Comparison of ENCODE assay signal across 9 cellular contexts in genomic region chr19:13034636-13035035, GRCh38. TPM values are rescaled to one million over a fixed set of nuclear protein-coding genes. Genes with fewer than 3 reads are reported as not detected.
DNase-seq lines count a peak whose midpoint lies in the region; ATAC-seq and TF ChIP-seq lines count a peak whose summit lies in the region.
"Had no signal": no experiment of that assay in that cellular context is flagged by ENCODE, and none has a peak within 500 bp of the region (broad histone marks: within the 10 kb centered on the region; RNA-seq: fewer than 3 reads in every experiment).

No MANE protein-coding gene starts in this region.

- TF ChIP-seq POLR2A in esophagus muscularis mucosa (IDR thresholded peaks at IDR 0.05; ENCODE audit: low read depth), result no peak
- TF ChIP-seq POLR2A in vagina (IDR thresholded peaks at IDR 0.05), result no peak

- H3K4me1 ChIP-seq in heart right ventricle (peaks cover 58 to 100% (median 92%) of the 10 kb centered on the region in 9 donors), esophagus muscularis mucosa (peaks cover 94 to 100% (median 100%) of the 10 kb centered on the region in 4 donors), psoas muscle (peaks cover 98% of the 10 kb centered on the region), vagina (peaks cover 100% of the 10 kb centered on the region)

- ATAC-seq in heart right ventricle (no peak), left ventricle myocardium superior (no peak), psoas muscle (no peak), GM19452 (IDR thresholded peaks at IDR 0.05; ENCODE audit: unreplicated experiment) (no peak), GM21423 (IDR thresholded peaks at IDR 0.05; ENCODE audit: unreplicated experiment) (no peak)

- no peaks in the 10 kb centered on the region for H3K9me3 ChIP-seq in heart right ventricle
- H3K9me3 ChIP-seq in esophagus muscularis mucosa, result no peaks in the 10 kb centered on the region
- H3K9me3 ChIP-seq in psoas muscle, result no peaks in the 10 kb centered on the region
- H3K9me3 ChIP-seq in vagina, result no peaks in the 10 kb centered on the region

- peak overlapping the region in 9 of 10 donors; percentile 24 to 96 (median 79) for H3K27ac ChIP-seq in heart right ventricle
- H3K27ac ChIP-seq in esophagus muscularis mucosa (replicated peaks in 1 of 4), result peak overlapping the region; percentile 85 to 88 (median 87)
- peak overlapping the region; percentile 99 for H3K27ac ChIP-seq in psoas muscle
- H3K27ac ChIP-seq in vagina, result peak overlapping the region; percentile 99
- H3K27ac ChIP-seq: WERI-Rb-1 had no signal

- no peak for TF ChIP-seq EP300 in esophagus muscularis mucosa (IDR thresholded peaks at IDR 0.05)

- DNase-seq in heart right ventricle (no peak), left ventricle myocardium superior (no peak), esophagus muscularis mucosa (ENCODE audit: extremely low spot score) (no peak), psoas muscle (no peak), vagina (ENCODE audit: extremely low spot score in 2 of 2) (no peak), NCI-H2227 (lab: John Stamatoyannopoulos, UW; ENCODE audit: unreplicated experiment) (no peak)

- TF ChIP-seq CTCF in heart right ventricle (IDR thresholded peaks at IDR 0.05) (no peak), esophagus muscularis mucosa (IDR thresholded peaks at IDR 0.05) (no peak), psoas muscle (IDR thresholded peaks at IDR 0.05) (no peak), vagina (IDR thresholded peaks at IDR 0.05) (no peak)

- H3K27me3 ChIP-seq in heart right ventricle (no peaks in the 10 kb centered on the region), esophagus muscularis mucosa (no peaks in the 10 kb centered on the region), psoas muscle (ENCODE audit: insufficient read depth in 3 of 3, low read length in 2 of 3) (no peaks in the 10 kb centered on the region), vagina (no peaks in the 10 kb centered on the region)

- intact Hi-C loops in heart right ventricle (cut with DNase I) (loop anchor here in 7 of 10 donors (5.0 to 10.0 kb wide), 3 partner anchors 37 to 52 kb away; partner anchors contain the start of gene NFIX (in 3 of the 7)), left ventricle myocardium superior (cut with micrococcal nuclease) (no loop called here), esophagus muscularis mucosa (cut with DNase I) (loop anchor here (5.0 kb wide), 1 partner anchor 52 kb away; no protein-coding TSS in a partner anchor), psoas muscle (cut with DNase I) (loop anchor here in 1 of 2 donors (5.0 kb wide), 1 partner anchor 37 kb away; the partner anchor contains the start of gene NFIX), vagina (cut with DNase I) (no loop called here)

- H3K4me3 ChIP-seq in heart right ventricle, result no peak overlapping the region
- H3K4me3 ChIP-seq in esophagus muscularis mucosa, result no peak overlapping the region
- no peak overlapping the region for H3K4me3 ChIP-seq in psoas muscle
- no peak overlapping the region for H3K4me3 ChIP-seq in vagina

- 72 to 82% methylated on average over 8 of the region's 8 CpGs for WGBS in heart right ventricle, 2 donors
- WGBS in esophagus muscularis mucosa, result 64% methylated on average over 8 of the region's 8 CpGs
- WGBS in psoas muscle, 3 donors, result 41 to 71% (median 45%) methylated on average over 8 of the region's 8 CpGs

- peaks cover 0 to 9% (median 0%) of the 10 kb centered on the region in 9 donors for H3K36me3 ChIP-seq in heart right ventricle
- no peaks in the 10 kb centered on the region for H3K36me3 ChIP-seq in esophagus muscularis mucosa
- no peaks in the 10 kb centered on the region for H3K36me3 ChIP-seq in psoas muscle (ENCODE audit: insufficient read depth in 1 of 2, low read depth in 1 of 2)
- no peaks in the 10 kb centered on the region for H3K36me3 ChIP-seq in vagina
- H3K36me3 ChIP-seq: WERI-Rb-1 had no signal

RNA-seq across cellular contexts. Expression of gene NFIX, which starts 39.4 kb away (rescaled TPM):
- total RNA-seq in heart right ventricle (100 to 1,000 TPM; 111 to 162 (median 145) TPM), left ventricle myocardium superior (171 TPM), esophagus muscularis mucosa (100 to 1,000 TPM in 1 of 4 donors, 10 to 100 TPM in 3; 56.0 to 154 (median 79.4) TPM), psoas muscle (100 to 1,000 TPM; 220 to 347 (median 268) TPM), vagina (81.8 TPM)
- polyA plus RNA-seq in heart right ventricle (10 to 100 TPM; 16.8 to 34.2 TPM), psoas muscle (100 to 1,000 TPM in 1 of 3 donors, 10 to 100 TPM in 2; 22.2 to 158 (median 43.8) TPM)

Comparison
In these comparisons a context has a peak if more than half of its experiments do, and no peak if none do; other contexts are left out.
1. intact Hi-C loops: an anchor here in heart right ventricle (5.0 to 10.0 kb wide) and esophagus muscularis mucosa (5.0 kb wide); none called in left ventricle myocardium superior and vagina.